19 cellular contexts compared by ENCODE assay signal in genomic region chr22:44706488-44706887, GRCh38. TPM values are rescaled to one million over a fixed set of nuclear protein-coding genes. Genes with fewer than 3 reads are reported as not detected.
DNase-seq lines count a peak whose midpoint lies in the region; ATAC-seq and TF ChIP-seq lines count a peak whose summit lies in the region.
"Had no signal": no experiment of that assay in that cellular context is flagged by ENCODE, and none has a peak within 500 bp of the region (broad histone marks: within the 10 kb centered on the region; RNA-seq: fewer than 3 reads in every experiment).

No MANE protein-coding gene starts in this region.

- no peak for ATAC-seq in heart left ventricle

- H3K27me3 Mint-ChIP-seq in endodermal cell (ENCODE audit: insufficient read depth): peaks cover 11% of the 10 kb centered on the region
- H3K27me3 Mint-ChIP-seq in neural crest cell (ENCODE audit: low read depth): peaks cover 12% of the 10 kb centered on the region
- peaks cover 2% of the 10 kb centered on the region for H3K27me3 Mint-ChIP-seq in activated T-helper 2 cell treated with anti-CD3 and anti-CD28 coated beads, Interferon-gamma antibody, Interleukin-2, Interleukin-4, amounts not matched to agents 10 μg/mL and 5 μg/mL and 100 μg/mL, durations not matched to agents 14 hours and 24 hours and 36 hours (ENCODE audit: low read depth)
- H3K27me3 Mint-ChIP-seq: CD4-positive, alpha-beta T cell had no signal

- H3K4me3 Mint-ChIP-seq in endodermal cell (no peak overlapping the region), neural crest cell (peak overlapping the region; percentile 9)
- H3K4me3 Mint-ChIP-seq in activated T-helper 2 cell treated with anti-CD3 and anti-CD28 coated beads, Interferon-gamma antibody, Interleukin-2, Interleukin-4, amounts not matched to agents 10 μg/mL and 5 μg/mL and 100 μg/mL, durations not matched to agents 14 hours and 24 hours and 36 hours (ENCODE audit: low read depth): no peak overlapping the region
- H3K4me3 Mint-ChIP-seq: CD14-positive monocyte; CD4-positive, alpha-beta T cell had no signal

- POLR2A ChIA-PET in HEK293 (lab: Yijun Ruan, JAX): no interaction called here
- POLR2A ChIA-PET in OCI-LY7 (lab: Charles Lee): no interaction called here
- POLR2A ChIA-PET in PC-9 (lab: Charles Lee; ENCODE audit: unreplicated experiment): no interaction called here

- H3K4me1 ChIP-seq in BLaER1 (peaks cover 89% of the 10 kb centered on the region), HEK293 (ENCODE audit: control insufficient read depth, insufficient read depth, low read length) (peaks cover 2% of the 10 kb centered on the region), endodermal cell (ENCODE audit: control insufficient read depth, insufficient read depth, low read length) (peaks cover 4% of the 10 kb centered on the region), OCI-LY7 (ENCODE audit: insufficient read depth, low read length, poor library complexity, severe bottlenecking) (peaks cover 11% of the 10 kb centered on the region), PC-9 (replicated peaks; ENCODE audit: insufficient read depth) (peaks cover 8% of the 10 kb centered on the region; the same call in 1 of the 2 replicates), heart left ventricle (peaks cover 0 to 22% (median 14%) of the 10 kb centered on the region in 12 donors)

- H3K27ac ChIP-seq in BLaER1 (peak overlapping the region; percentile 79), HEK293 (ENCODE audit: extremely low read depth, low read depth, low read length) (no peak overlapping the region), endodermal cell (ENCODE audit: low read depth, low read length) (no peak overlapping the region), OCI-LY7 (ENCODE audit: low read depth, low read length, poor library complexity, severe bottlenecking) (no peak overlapping the region), PC-9 (no peak overlapping the region), heart left ventricle (no peak overlapping the region)
- H3K27ac ChIP-seq: 22Rv1 had no signal

- 0 out of 2 replicates have a peak, but pooled peaks cover 2% of the 10 kb centered on the region for H3F3A ChIP-seq in PC-9 (ENCODE audit: insufficient read depth, low read depth)

- H3K27ac Mint-ChIP-seq in endodermal cell (peak overlapping the region; percentile 62), neural crest cell (ENCODE audit: unreplicated experiment) (no peak overlapping the region)
- no peak overlapping the region for H3K27ac Mint-ChIP-seq in activated T-helper 2 cell treated with anti-CD3 and anti-CD28 coated beads, Interferon-gamma antibody, Interleukin-2, Interleukin-4, amounts not matched to agents 10 μg/mL and 5 μg/mL and 100 μg/mL, durations not matched to agents 14 hours and 24 hours and 36 hours
- H3K27ac Mint-ChIP-seq: CD14-positive monocyte; CD4-positive, alpha-beta T cell had no signal

- H3K79me2 ChIP-seq in OCI-LY7 (ENCODE audit: insufficient read depth, low read depth, low read length): no peaks in the 10 kb centered on the region
- peaks cover 4% of the 10 kb centered on the region; the same call in 1 of the 2 replicates for H3K79me2 ChIP-seq in PC-9 (ENCODE audit: low read depth)

- 95 to 100% methylated on average over 2 to 8 of the region's 8 CpGs for WGBS in endodermal cell (ENCODE audit: insufficient coverage in 1 of 2, insufficient read length in 1 of 2), 2 experiments
- 79 to 90% (median 85%) methylated on average over 6 to 8 of the region's 8 CpGs for WGBS in heart left ventricle, 4 donors

- intact Hi-C loops in OCI-LY7 (cut with micrococcal nuclease; ENCODE audit: unreplicated experiment): no loop called here
- intact Hi-C loops in PC-9 (cut with micrococcal nuclease; ENCODE audit: unreplicated experiment): no loop called here
- intact Hi-C loops in activated T-helper 2 cell treated with anti-CD3 and anti-CD28 coated beads, Interferon-gamma antibody, Interleukin-2, Interleukin-4, amounts not matched to agents 10 μg/mL and 5 μg/mL and 100 μg/mL, durations not matched to agents 14 hours and 24 hours and 36 hours (cut with micrococcal nuclease): no loop called here
- intact Hi-C loops in heart left ventricle (cut with DNase I): no loop called here

- H3K36me3 ChIP-seq in BLaER1: peaks cover 24% of the 10 kb centered on the region; the same call in 1 of the 2 replicates
- no peaks in the 10 kb centered on the region for H3K36me3 ChIP-seq in HEK293 (ENCODE audit: control insufficient read depth in 2 of 2, insufficient read depth in 1 of 2, low read length in 2 of 2)
- H3K36me3 ChIP-seq in endodermal cell (ENCODE audit: control insufficient read depth, insufficient read depth, low read length): peaks cover 4% of the 10 kb centered on the region
- H3K36me3 ChIP-seq in OCI-LY7 (ENCODE audit: insufficient read depth, low read length): no peaks in the 10 kb centered on the region
- no peaks in the 10 kb centered on the region for H3K36me3 ChIP-seq in PC-9 (ENCODE audit: low read depth)
- H3K36me3 ChIP-seq in heart left ventricle: no peaks in the 10 kb centered on the region
- H3K36me3 ChIP-seq: HAP-1 had no signal

- H3K9me3 Mint-ChIP-seq in endodermal cell: no peaks in the 10 kb centered on the region
- no peaks in the 10 kb centered on the region for H3K9me3 Mint-ChIP-seq in neural crest cell
- H3K9me3 Mint-ChIP-seq in activated T-helper 2 cell treated with anti-CD3 and anti-CD28 coated beads, Interferon-gamma antibody, Interleukin-2, Interleukin-4, amounts not matched to agents 10 μg/mL and 5 μg/mL and 100 μg/mL, durations not matched to agents 14 hours and 24 hours and 36 hours: no peaks in the 10 kb centered on the region
- H3K9me3 Mint-ChIP-seq: CD4-positive, alpha-beta T cell had no signal

- H3K9me2 ChIP-seq in OCI-LY7 (ENCODE audit: insufficient read depth, low read length) (no peaks in the 10 kb centered on the region), PC-9 (ENCODE audit: insufficient read depth) (no peaks in the 10 kb centered on the region)

- H3K9ac ChIP-seq in BLaER1 (peak overlapping the region; percentile 58; the same call in 1 of the 2 replicates), endodermal cell (ENCODE audit: extremely low read depth, low read length, poor library complexity, severe bottlenecking) (no peak overlapping the region)

- H3K4me1 Mint-ChIP-seq in endodermal cell: peaks cover 30% of the 10 kb centered on the region
- peaks cover 13% of the 10 kb centered on the region for H3K4me1 Mint-ChIP-seq in neural crest cell
- H3K4me1 Mint-ChIP-seq in activated T-helper 2 cell treated with anti-CD3 and anti-CD28 coated beads, Interferon-gamma antibody, Interleukin-2, Interleukin-4, amounts not matched to agents 10 μg/mL and 5 μg/mL and 100 μg/mL, durations not matched to agents 14 hours and 24 hours and 36 hours (ENCODE audit: low read depth): peaks cover 8% of the 10 kb centered on the region

- BruUV-seq in OCI-LY7 (replicated peaks; lab: Mats Ljungman, UMichigan) (no TSS peak), PC-9 (replicated peaks; lab: Mats Ljungman, UMichigan) (no TSS peak)

- H3K9me3 ChIP-seq in BLaER1: no peaks in the 10 kb centered on the region
- H3K9me3 ChIP-seq in HEK293 (ENCODE audit: control insufficient read depth, insufficient read depth, low read depth, low read length): no peaks in the 10 kb centered on the region
- H3K9me3 ChIP-seq in endodermal cell (ENCODE audit: control insufficient read depth, low read length): no peaks in the 10 kb centered on the region
- no peaks in the 10 kb centered on the region for H3K9me3 ChIP-seq in OCI-LY7 (ENCODE audit: low read length)
- H3K9me3 ChIP-seq in PC-9 (ENCODE audit: insufficient read depth, low read depth): no peaks in the 10 kb centered on the region
- H3K9me3 ChIP-seq in heart left ventricle: no peaks in the 10 kb centered on the region
- H3K9me3 ChIP-seq: HAP-1 had no signal

- H3K36me3 Mint-ChIP-seq in endodermal cell (ENCODE audit: low read depth): peaks cover 4% of the 10 kb centered on the region
- H3K36me3 Mint-ChIP-seq in neural crest cell (ENCODE audit: low read depth): no peaks in the 10 kb centered on the region
- H3K36me3 Mint-ChIP-seq in activated T-helper 2 cell treated with anti-CD3 and anti-CD28 coated beads, Interferon-gamma antibody, Interleukin-2, Interleukin-4, amounts not matched to agents 10 μg/mL and 5 μg/mL and 100 μg/mL, durations not matched to agents 14 hours and 24 hours and 36 hours (ENCODE audit: low read depth): peaks cover 4% of the 10 kb centered on the region
- H3K36me3 Mint-ChIP-seq: CD14-positive monocyte had no signal

- no peak for TF ChIP-seq POLR2A in heart left ventricle (IDR thresholded peaks at IDR 0.05)

- H3K4me2 ChIP-seq in BLaER1 (peak overlapping the region; percentile 98), OCI-LY7 (ENCODE audit: low read length) (no peak overlapping the region), PC-9 (no peak overlapping the region)

- TF ChIP-seq CTCF in HEK293 (tag by site-specific recombination; IDR thresholded peaks at IDR 0.05) (no peak), endodermal cell (conservative IDR thresholded peaks at IDR 0.05) (no peak), neural crest cell (conservative IDR thresholded peaks at IDR 0.05) (no peak), OCI-LY7 (conservative IDR thresholded peaks at IDR 0.05; ENCODE audit: low read length) (no peak), PC-9 (conservative IDR thresholded peaks at IDR 0.05) (no peak), heart left ventricle (IDR thresholded peaks at IDR 0.05) (no peak)

- DNase-seq in endodermal cell (no peak), neural crest cell (ENCODE audit: low read depth, low spot score) (no peak), OCI-LY7 (ENCODE audit: low spot score) (no peak), PC-9 (no peak), heart left ventricle (no peak)
- no peak for DNase-seq in activated T-helper 2 cell treated with anti-CD3 and anti-CD28 coated beads, Interferon-gamma antibody, Interleukin-2, Interleukin-4, amounts not matched to agents 10 μg/mL and 5 μg/mL and 100 μg/mL, durations not matched to agents 14 hours and 24 hours and 36 hours (ENCODE audit: low spot score)
- DNase-seq: ACHN; Calu3; CD4-positive, alpha-beta T cell; COR-L47; DMS53; DMS79 treated with DMSO at 0.1 percent for 48 hours; GF-D8; GOT3 had no signal

- H2AFZ ChIP-seq in OCI-LY7 (ENCODE audit: low read length) (no peak overlapping the region), PC-9 (no peak overlapping the region)

- H4K20me1 ChIP-seq in BLaER1 (peaks cover 61% of the 10 kb centered on the region), OCI-LY7 (ENCODE audit: insufficient read depth, low read length) (no peaks in the 10 kb centered on the region), PC-9 (ENCODE audit: insufficient read depth) (peaks cover 17% of the 10 kb centered on the region)

- CTCF ChIA-PET in HEK293 (lab: Yijun Ruan, JAX): interaction anchor here (0.9 to 2.1 kb wide), 4 partner anchors 13 to 37 kb away, joined by 4 to 12 read pairs (median 6); no protein-coding TSS in a partner anchor
- CTCF ChIA-PET in OCI-LY7 (lab: Charles Lee; ENCODE audit: unreplicated experiment): no interaction called here
- CTCF ChIA-PET in PC-9 (lab: Charles Lee): no interaction called here

- H3K27me3 ChIP-seq in BLaER1 (no peaks in the 10 kb centered on the region), endodermal cell (ENCODE audit: control insufficient read depth, insufficient read depth, low read length, poor library complexity, severe bottlenecking) (peaks cover 12% of the 10 kb centered on the region), PC-9 (ENCODE audit: insufficient read depth, low read depth) (no peaks in the 10 kb centered on the region), heart left ventricle (peaks cover 0 to 13% (median 3%) of the 10 kb centered on the region in 9 donors)

- H3K4me3 ChIP-seq in BLaER1 (no peak overlapping the region), HEK293 (ENCODE audit: low read depth, low read length) (no peak overlapping the region), endodermal cell (ENCODE audit: low read length) (no peak overlapping the region), OCI-LY7 (ENCODE audit: low read depth, low read length, poor library complexity, severe bottlenecking) (no peak overlapping the region), PC-9 (no peak overlapping the region), heart left ventricle (no peak overlapping the region)
- H3K4me3 ChIP-seq: HAP-1 had no signal

RNA-seq across cellular contexts. Expression of gene PRR5, which starts 4.5 kb away (rescaled TPM):
- total RNA-seq in endodermal cell (10 to 100 TPM; 32.0 to 37.2 TPM), neural crest cell (11.9 and 13.6 TPM in 2 replicates), OCI-LY7 (2022) (1.5 and 1.8 TPM in 2 replicates), PC-9 (2021) (22.1 and 27.3 TPM in 2 replicates), heart left ventricle (1 to 10 TPM; 1.6 to 9.5 (median 2.2) TPM)
- 13.0 TPM for polyA plus RNA-seq in endodermal cell (2013, experiment 1 of 2)
- polyA plus RNA-seq in endodermal cell (2013, experiment 2 of 2): 12.3 TPM
- total RNA-seq in OCI-LY7 (2014; rRNA removed; shearing (Covaris generic)): 0.19 and 0.44 TPM in 2 replicates
- total RNA-seq in activated T-helper 2 cell treated with anti-CD3 and anti-CD28 coated beads, Interferon-gamma antibody, Interleukin-2, Interleukin-4, amounts not matched to agents 10 μg/mL and 5 μg/mL and 100 μg/mL, durations not matched to agents 14 hours and 24 hours and 36 hours: 19.8 TPM in 2 replicates
- polyA plus RNA-seq in heart left ventricle: 1 to 10 TPM; 2.0 to 2.2 TPM

RNA-seq across cellular contexts. Expression of gene ARHGAP8, which starts 45.9 kb away (rescaled TPM):
- total RNA-seq in endodermal cell: 10 to 100 TPM; 45.2 to 51.3 TPM
- 9.3 TPM for polyA plus RNA-seq in endodermal cell (2013, experiment 1 of 2)
- 4.3 TPM for polyA plus RNA-seq in endodermal cell (2013, experiment 2 of 2)
- 0.61 and 0.96 TPM in 2 replicates for total RNA-seq in neural crest cell
- not detected in 2 replicates for total RNA-seq in OCI-LY7 (2014; rRNA removed; shearing (Covaris generic))
- total RNA-seq in OCI-LY7 (2022): not detected in 2 replicates
- 114 and 130 TPM in 2 replicates for total RNA-seq in PC-9 (2021)
- total RNA-seq in activated T-helper 2 cell treated with anti-CD3 and anti-CD28 coated beads, Interferon-gamma antibody, Interleukin-2, Interleukin-4, amounts not matched to agents 10 μg/mL and 5 μg/mL and 100 μg/mL, durations not matched to agents 14 hours and 24 hours and 36 hours: 0.30 and 1.1 TPM in 2 replicates
- total RNA-seq in heart left ventricle: 1 to 10 TPM in 1 of 9 donors, under 1 TPM in 2, not detected in 6; 0.17 to 1.3 (median 0.28) TPM
- under 1 TPM in 1 of 2 donors, not detected in 1; 0.08 TPM for polyA plus RNA-seq in heart left ventricle
- polyA plus RNA-seq: CD14-positive monocyte had no signal

Comparison
In these comparisons a context has a peak if more than half of its experiments do, and no peak if none do; other contexts are left out.
1. RNA of gene ARHGAP8, which starts 45.9 kb away (total RNA-seq): 114 to 130 TPM in PC-9 and 45.2 to 51.3 TPM in endodermal cell; 0.61 to 0.96 TPM in neural crest cell, 0.30 to 1.1 TPM in activated T-helper 2 cell treated with anti-CD3 and anti-CD28 coated beads, Interferon-gamma antibody, Interleukin-2, Interleukin-4, amounts not matched to agents 10 μg/mL and 5 μg/mL and 100 μg/mL, durations not matched to agents 14 hours and 24 hours and 36 hours, not detected in OCI-LY7 and 0.17 to 1.3 TPM in heart left ventricle; every median in the first group is over 10 times any median in the second.